1 cellular context compared by ENCODE assay signal in the genomic region with DNA sequence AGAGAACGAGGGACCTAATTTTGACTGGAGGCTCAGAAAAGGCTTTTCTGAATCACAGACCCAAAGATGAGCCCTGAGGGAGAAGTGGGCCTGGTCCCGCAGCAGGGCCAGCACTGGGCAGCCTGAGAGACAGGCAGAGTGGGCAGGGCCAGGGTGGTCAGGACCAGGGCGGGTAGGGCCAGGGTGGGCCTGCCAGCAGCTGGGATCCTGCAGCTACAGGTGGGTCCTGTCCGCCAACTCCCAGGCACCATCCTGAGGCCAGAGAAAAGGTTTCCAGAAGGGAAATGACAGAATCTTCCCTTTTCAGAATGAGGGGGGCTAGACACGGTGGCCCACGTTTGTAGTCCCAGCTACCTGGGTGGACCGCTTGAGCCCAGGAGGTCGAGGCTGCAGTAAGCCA.
TF ChIP-seq lines count a peak whose summit lies in the region.

No MANE protein-coding gene starts in this region.

TF ChIP-seq in GM23338, 12 proteins besides CTCF, POLR2A, EP300 and RAD21:
- TF ChIP-seq, protein P1, sequence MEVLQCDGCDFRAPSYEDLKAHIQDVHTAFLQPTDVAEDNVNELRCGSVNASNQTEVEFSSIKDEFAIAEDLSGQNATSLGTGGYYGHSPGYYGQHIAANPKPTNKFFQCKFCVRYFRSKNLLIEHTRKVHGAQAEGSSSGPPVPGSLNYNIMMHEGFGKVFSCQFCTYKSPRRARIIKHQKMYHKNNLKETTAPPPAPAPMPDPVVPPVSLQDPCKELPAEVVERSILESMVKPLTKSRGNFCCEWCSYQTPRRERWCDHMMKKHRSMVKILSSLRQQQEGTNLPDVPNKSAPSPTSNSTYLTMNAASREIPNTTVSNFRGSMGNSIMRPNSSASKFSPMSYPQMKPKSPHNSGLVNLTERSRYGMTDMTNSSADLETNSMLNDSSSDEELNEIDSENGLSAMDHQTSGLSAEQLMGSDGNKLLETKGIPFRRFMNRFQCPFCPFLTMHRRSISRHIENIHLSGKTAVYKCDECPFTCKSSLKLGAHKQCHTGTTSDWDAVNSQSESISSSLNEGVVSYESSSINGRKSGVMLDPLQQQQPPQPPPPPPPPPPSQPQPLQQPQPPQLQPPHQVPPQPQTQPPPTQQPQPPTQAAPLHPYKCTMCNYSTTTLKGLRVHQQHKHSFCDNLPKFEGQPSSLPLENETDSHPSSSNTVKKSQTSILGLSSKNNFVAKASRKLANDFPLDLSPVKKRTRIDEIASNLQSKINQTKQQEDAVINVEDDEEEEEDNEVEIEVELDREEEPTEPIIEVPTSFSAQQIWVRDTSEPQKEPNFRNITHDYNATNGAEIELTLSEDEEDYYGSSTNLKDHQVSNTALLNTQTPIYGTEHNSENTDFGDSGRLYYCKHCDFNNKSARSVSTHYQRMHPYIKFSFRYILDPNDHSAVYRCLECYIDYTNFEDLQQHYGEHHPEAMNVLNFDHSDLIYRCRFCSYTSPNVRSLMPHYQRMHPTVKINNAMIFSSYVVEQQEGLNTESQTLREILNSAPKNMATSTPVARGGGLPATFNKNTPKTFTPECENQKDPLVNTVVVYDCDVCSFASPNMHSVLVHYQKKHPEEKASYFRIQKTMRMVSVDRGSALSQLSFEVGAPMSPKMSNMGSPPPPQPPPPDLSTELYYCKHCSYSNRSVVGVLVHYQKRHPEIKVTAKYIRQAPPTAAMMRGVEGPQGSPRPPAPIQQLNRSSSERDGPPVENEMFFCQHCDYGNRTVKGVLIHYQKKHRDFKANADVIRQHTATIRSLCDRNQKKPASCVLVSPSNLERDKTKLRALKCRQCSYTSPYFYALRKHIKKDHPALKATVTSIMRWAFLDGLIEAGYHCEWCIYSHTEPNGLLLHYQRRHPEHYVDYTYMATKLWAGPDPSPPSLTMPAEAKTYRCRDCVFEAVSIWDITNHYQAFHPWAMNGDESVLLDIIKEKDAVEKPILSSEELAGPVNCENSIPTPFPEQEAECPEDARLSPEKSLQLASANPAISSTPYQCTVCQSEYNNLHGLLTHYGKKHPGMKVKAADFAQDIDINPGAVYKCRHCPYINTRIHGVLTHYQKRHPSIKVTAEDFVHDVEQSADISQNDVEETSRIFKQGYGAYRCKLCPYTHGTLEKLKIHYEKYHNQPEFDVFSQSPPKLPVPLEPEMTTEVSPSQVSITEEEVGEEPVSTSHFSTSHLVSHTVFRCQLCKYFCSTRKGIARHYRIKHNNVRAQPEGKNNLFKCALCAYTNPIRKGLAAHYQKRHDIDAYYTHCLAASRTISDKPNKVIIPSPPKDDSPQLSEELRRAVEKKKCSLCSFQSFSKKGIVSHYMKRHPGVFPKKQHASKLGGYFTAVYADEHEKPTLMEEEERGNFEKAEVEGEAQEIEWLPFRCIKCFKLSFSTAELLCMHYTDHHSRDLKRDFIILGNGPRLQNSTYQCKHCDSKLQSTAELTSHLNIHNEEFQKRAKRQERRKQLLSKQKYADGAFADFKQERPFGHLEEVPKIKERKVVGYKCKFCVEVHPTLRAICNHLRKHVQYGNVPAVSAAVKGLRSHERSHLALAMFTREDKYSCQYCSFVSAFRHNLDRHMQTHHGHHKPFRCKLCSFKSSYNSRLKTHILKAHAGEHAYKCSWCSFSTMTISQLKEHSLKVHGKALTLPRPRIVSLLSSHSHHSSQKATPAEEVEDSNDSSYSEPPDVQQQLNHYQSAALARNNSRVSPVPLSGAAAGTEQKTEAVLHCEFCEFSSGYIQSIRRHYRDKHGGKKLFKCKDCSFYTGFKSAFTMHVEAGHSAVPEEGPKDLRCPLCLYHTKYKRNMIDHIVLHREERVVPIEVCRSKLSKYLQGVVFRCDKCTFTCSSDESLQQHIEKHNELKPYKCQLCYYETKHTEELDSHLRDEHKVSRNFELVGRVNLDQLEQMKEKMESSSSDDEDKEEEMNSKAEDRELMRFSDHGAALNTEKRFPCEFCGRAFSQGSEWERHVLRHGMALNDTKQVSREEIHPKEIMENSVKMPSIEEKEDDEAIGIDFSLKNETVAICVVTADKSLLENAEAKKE (CRISPR knock-in tag; IDR thresholded peaks at IDR 0.05) = no peak
- TF ChIP-seq CREB1 (CRISPR knock-in tag; IDR thresholded peaks at IDR 0.05; ENCODE audit: low read depth) (no peak), ZNF114 (CRISPR knock-in tag; IDR thresholded peaks at IDR 0.05) (no peak), NANOG (IDR thresholded peaks at IDR 0.05; ENCODE audit: borderline replicate concordance) (no peak), JUNB (IDR thresholded peaks at IDR 0.05; ENCODE audit: unreplicated experiment) (no peak), STAT1 (IDR thresholded peaks at IDR 0.05; ENCODE audit: unreplicated experiment) (no peak), ZNF331 (CRISPR knock-in tag; IDR thresholded peaks at IDR 0.05; ENCODE audit: low read depth) (no peak), POLR2AphosphoS5 (IDR thresholded peaks at IDR 0.05; ENCODE audit: low read depth) (no peak)
- TF ChIP-seq, protein P2, sequence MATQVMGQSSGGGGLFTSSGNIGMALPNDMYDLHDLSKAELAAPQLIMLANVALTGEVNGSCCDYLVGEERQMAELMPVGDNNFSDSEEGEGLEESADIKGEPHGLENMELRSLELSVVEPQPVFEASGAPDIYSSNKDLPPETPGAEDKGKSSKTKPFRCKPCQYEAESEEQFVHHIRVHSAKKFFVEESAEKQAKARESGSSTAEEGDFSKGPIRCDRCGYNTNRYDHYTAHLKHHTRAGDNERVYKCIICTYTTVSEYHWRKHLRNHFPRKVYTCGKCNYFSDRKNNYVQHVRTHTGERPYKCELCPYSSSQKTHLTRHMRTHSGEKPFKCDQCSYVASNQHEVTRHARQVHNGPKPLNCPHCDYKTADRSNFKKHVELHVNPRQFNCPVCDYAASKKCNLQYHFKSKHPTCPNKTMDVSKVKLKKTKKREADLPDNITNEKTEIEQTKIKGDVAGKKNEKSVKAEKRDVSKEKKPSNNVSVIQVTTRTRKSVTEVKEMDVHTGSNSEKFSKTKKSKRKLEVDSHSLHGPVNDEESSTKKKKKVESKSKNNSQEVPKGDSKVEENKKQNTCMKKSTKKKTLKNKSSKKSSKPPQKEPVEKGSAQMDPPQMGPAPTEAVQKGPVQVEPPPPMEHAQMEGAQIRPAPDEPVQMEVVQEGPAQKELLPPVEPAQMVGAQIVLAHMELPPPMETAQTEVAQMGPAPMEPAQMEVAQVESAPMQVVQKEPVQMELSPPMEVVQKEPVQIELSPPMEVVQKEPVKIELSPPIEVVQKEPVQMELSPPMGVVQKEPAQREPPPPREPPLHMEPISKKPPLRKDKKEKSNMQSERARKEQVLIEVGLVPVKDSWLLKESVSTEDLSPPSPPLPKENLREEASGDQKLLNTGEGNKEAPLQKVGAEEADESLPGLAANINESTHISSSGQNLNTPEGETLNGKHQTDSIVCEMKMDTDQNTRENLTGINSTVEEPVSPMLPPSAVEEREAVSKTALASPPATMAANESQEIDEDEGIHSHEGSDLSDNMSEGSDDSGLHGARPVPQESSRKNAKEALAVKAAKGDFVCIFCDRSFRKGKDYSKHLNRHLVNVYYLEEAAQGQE (IDR thresholded peaks at IDR 0.05; ENCODE audit: unreplicated experiment) = no peak
TF ChIP-seq in GM23338: peak in this region for 0.
